In the genomic region with DNA sequence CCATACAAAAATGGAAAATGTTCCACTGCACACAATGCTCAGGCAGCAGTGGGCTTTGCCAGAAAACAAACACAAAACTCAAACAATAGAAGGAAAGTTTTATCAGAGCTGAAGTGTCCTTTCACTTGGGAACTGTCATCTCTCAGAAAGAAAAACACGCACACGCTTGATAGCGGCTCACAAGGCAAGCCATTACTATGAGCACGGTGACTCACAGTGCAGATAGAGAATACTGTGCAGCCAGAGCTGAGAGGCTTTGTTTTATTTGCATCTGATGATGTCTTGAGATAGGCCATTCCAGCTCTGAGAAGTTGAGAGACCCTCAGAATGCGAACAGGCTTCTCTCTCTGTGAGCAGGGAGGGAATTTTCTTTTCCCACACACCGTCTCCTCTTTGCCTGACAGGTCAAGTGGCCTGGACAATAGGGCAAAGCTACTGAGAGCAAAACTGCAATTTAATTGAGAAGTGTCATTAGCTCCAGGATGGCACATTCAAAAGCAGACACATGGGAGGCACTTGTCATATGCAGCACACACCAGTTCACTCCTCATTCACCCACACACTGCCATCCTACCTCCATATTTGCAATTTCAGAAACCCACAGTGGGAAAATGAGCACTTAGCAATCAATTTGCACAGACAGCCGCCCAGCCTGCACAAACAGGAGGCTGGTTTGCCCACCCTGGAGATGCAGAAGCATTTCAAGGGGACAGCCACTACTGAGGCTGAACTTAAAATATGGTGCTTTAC, we compare ENCODE assay signal across 16 cellular contexts.
"Had no signal": no experiment of that assay in that cellular context is flagged by ENCODE, and none has a peak within 500 bp of the region (broad histone marks: within the 10 kb centered on the region; RNA-seq: fewer than 3 reads in every experiment).

No MANE protein-coding gene starts in this region.

- H3K9me3 Mint-ChIP-seq: activated naive CD8-positive, alpha-beta T cell treated with anti-CD3 and anti-CD28 coated beads for 36 hours; central memory CD8-positive, alpha-beta T cell; stimulated activated memory B cell treated with anti-CD40 and anti-IgM and Interleukin-4, amounts not matched to agents 10 μg/mL and 1 μg/mL and 100 μg/mL, for 72 hours; T-helper 2 cell treated with Interferon-gamma antibody and Interleukin-4, amounts not matched to agents 5 μg/mL and 100 μg/mL, for 36 hours had no signal

- H3K36me3 ChIP-seq: neutrophil, right atrium auricular region, tibial nerve had no signal

- DNase-seq: activated CD4-positive, alpha-beta T cell treated with anti-CD3 and anti-CD28 coated beads, Interleukin-2, amount 50 U/mL, for 4 hours; activated gamma-delta T cell; activated naive CD8-positive, alpha-beta T cell treated with anti-CD3 and anti-CD28 coated beads for 36 hours; activated T-cell treated with anti-CD3 and anti-CD28 coated beads, Interleukin-2, amount 50 U/mL, for 1 hour; aorta; effector memory CD4-positive, alpha-beta T cell; immature natural killer cell; mammary epithelial cell; SW 1271 had no signal

- H3K9me3 ChIP-seq: neutrophil, right atrium auricular region, tibial nerve had no signal

- H3K27ac ChIP-seq: neutrophil, right atrium auricular region, skin epidermis, tibial nerve had no signal

- ATAC-seq: stimulated activated memory B cell treated with anti-CD40 and anti-IgM and Interleukin-4, amounts not matched to agents 10 μg/mL and 1 μg/mL and 100 μg/mL, for 72 hours had no signal

- H3K4me1 ChIP-seq: right atrium auricular region, tibial nerve had no signal

- H3K4me3 ChIP-seq: right atrium auricular region, skin epidermis, tibial nerve had no signal

- H3K36me3 Mint-ChIP-seq: activated naive CD8-positive, alpha-beta T cell treated with anti-CD3 and anti-CD28 coated beads for 36 hours; immature natural killer cell; stimulated activated memory B cell treated with anti-CD40 and anti-IgM and Interleukin-4, amounts not matched to agents 10 μg/mL and 1 μg/mL and 100 μg/mL, for 72 hours had no signal

- H3K4me1 Mint-ChIP-seq: activated naive CD8-positive, alpha-beta T cell treated with anti-CD3 and anti-CD28 coated beads for 36 hours; central memory CD8-positive, alpha-beta T cell; immature natural killer cell; stimulated activated memory B cell treated with anti-CD40 and anti-IgM and Interleukin-4, amounts not matched to agents 10 μg/mL and 1 μg/mL and 100 μg/mL, for 72 hours had no signal

- H3K27me3 ChIP-seq: neutrophil, right atrium auricular region, tibial nerve had no signal

- H3K4me3 Mint-ChIP-seq: activated naive CD8-positive, alpha-beta T cell treated with anti-CD3 and anti-CD28 coated beads for 36 hours; central memory CD8-positive, alpha-beta T cell; immature natural killer cell; stimulated activated memory B cell treated with anti-CD40 and anti-IgM and Interleukin-4, amounts not matched to agents 10 μg/mL and 1 μg/mL and 100 μg/mL, for 72 hours; T-helper 2 cell treated with Interferon-gamma antibody and Interleukin-4, amounts not matched to agents 5 μg/mL and 100 μg/mL, for 36 hours had no signal

- H3K27ac Mint-ChIP-seq: activated naive CD8-positive, alpha-beta T cell treated with anti-CD3 and anti-CD28 coated beads for 36 hours; immature natural killer cell; stimulated activated memory B cell treated with anti-CD40 and anti-IgM and Interleukin-4, amounts not matched to agents 10 μg/mL and 1 μg/mL and 100 μg/mL, for 72 hours; T-helper 2 cell treated with Interferon-gamma antibody and Interleukin-4, amounts not matched to agents 5 μg/mL and 100 μg/mL, for 36 hours had no signal
